In the genomic region with DNA sequence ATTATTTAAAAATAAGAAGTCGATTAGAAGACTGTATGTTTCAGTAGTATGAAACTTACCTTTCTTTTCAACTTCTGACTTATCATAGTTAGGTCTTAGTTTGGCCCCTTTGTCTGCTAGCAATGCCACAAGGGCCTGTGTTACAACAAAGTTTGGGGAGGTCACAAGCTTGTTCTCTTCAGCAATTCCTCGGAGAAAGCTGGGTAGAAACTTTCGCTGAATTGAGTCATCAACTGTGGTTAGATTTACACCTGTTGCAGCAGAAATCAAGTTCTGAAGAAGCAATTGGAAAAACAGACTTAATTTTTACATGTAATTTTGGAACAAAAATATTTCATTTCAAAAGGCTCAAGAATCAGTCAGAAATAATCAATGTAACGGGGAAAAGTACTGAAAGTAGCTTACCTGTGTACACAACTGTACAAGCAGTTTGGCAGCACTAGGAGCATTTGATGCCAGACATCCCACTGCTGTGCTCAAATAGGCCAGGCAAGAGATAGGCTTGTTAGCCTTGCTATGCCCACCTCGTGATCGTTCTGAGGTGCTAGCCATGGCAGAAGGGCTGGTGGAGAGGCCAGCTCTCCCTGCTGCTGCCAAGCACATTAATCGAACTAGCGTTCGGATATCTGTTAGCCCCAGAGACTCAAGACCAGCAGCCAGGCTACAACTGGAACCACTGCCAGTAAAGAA, we compare ENCODE assay signal across 20 cellular contexts. TPM values are rescaled to one million over a fixed set of nuclear protein-coding genes. Genes with fewer than 3 reads are reported as not detected.
"Had no signal": no experiment of that assay in that cellular context is flagged by ENCODE, and none has a peak within 500 bp of the region (broad histone marks: within the 10 kb centered on the region; RNA-seq: fewer than 3 reads in every experiment).

No MANE protein-coding gene starts in this region.

- H3K27ac Mint-ChIP-seq: activated naive CD4-positive, alpha-beta T cell treated with anti-CD3 and anti-CD28 coated beads, Interleukin-2, amount 50 U/mL, for 24 hours; dendritic cell treated with granulocyte-macrophage colony-stimulating factor and Interleukin-4, amounts not matched to agents 40 ng/mL and 50 ng/mL, for 4 days had no signal

- H3K4me3 ChIP-seq: body of pancreas, lung, pancreas, stomach, testis, upper lobe of right lung had no signal

- H3K4me1 Mint-ChIP-seq: activated naive CD4-positive, alpha-beta T cell treated with anti-CD3 and anti-CD28 coated beads, Interleukin-2, amount 50 U/mL, for 24 hours; central memory CD8-positive, alpha-beta T cell; naive thymus-derived CD8-positive, alpha-beta T cell had no signal

- FAIRE-seq: pancreas had no signal

- H3K27me3 ChIP-seq: body of pancreas, pancreas, stomach, testis, upper lobe of right lung had no signal

- H3K9me3 ChIP-seq: body of pancreas, pancreas, stomach, testis, upper lobe of right lung had no signal

- H3K4me3 Mint-ChIP-seq: activated naive CD4-positive, alpha-beta T cell treated with anti-CD3 and anti-CD28 coated beads, Interleukin-2, amount 50 U/mL, for 24 hours; central memory CD8-positive, alpha-beta T cell; dendritic cell treated with granulocyte-macrophage colony-stimulating factor and Interleukin-4, amounts not matched to agents 40 ng/mL and 50 ng/mL, for 4 days; naive thymus-derived CD8-positive, alpha-beta T cell had no signal

- DNase-seq: activated CD4-positive, alpha-beta T cell treated with anti-CD3 and anti-CD28 coated beads for 48 hours; activated effector memory CD4-positive, alpha-beta T cell treated with anti-CD3 and anti-CD28 coated beads, Interleukin-2, amount 50 U/mL, for 16 hours; activated T-cell treated with anti-CD3 and anti-CD28 coated beads, Interleukin-2, amount 50 U/mL, for 1 hour; amygdala; body of pancreas; effector memory CD4-positive, alpha-beta T cell; foreskin fibroblast; kidney glomerular epithelial cell; naive thymus-derived CD8-positive, alpha-beta T cell; stimulated activated CD4-positive, alpha-beta T cell treated with anti-CD3 and anti-CD28 coated beads, Interleukin-12 subunit alpha, Interleukin-12 subunit beta, amount 100 ng/mL, for 4 hours; stimulated activated CD4-positive, alpha-beta T cell treated with anti-CD3 and anti-CD28 coated beads, Interleukin-2, amount 100 ng/mL, for 24 hours; stomach; testis; upper lobe of right lung had no signal

- H3K27me3 Mint-ChIP-seq: activated naive CD4-positive, alpha-beta T cell treated with anti-CD3 and anti-CD28 coated beads, Interleukin-2, amount 50 U/mL, for 24 hours; central memory CD8-positive, alpha-beta T cell; dendritic cell treated with granulocyte-macrophage colony-stimulating factor and Interleukin-4, amounts not matched to agents 40 ng/mL and 50 ng/mL, for 4 days; naive thymus-derived CD8-positive, alpha-beta T cell had no signal

- H3K4me1 ChIP-seq: body of pancreas, pancreas, stomach, testis, upper lobe of right lung had no signal

- H3K27ac ChIP-seq: body of pancreas, pancreas, stomach, testis, upper lobe of right lung, VCaP had no signal

- H3K9me3 Mint-ChIP-seq: activated naive CD4-positive, alpha-beta T cell treated with anti-CD3 and anti-CD28 coated beads, Interleukin-2, amount 50 U/mL, for 24 hours; central memory CD8-positive, alpha-beta T cell; dendritic cell treated with granulocyte-macrophage colony-stimulating factor and Interleukin-4, amounts not matched to agents 40 ng/mL and 50 ng/mL, for 4 days; naive thymus-derived CD8-positive, alpha-beta T cell had no signal

RNA-seq across cellular contexts. Expression of a gene that starts 58.6 kb away (rescaled TPM):
- total RNA-seq: body of pancreas had no signal
